In the genomic region with DNA sequence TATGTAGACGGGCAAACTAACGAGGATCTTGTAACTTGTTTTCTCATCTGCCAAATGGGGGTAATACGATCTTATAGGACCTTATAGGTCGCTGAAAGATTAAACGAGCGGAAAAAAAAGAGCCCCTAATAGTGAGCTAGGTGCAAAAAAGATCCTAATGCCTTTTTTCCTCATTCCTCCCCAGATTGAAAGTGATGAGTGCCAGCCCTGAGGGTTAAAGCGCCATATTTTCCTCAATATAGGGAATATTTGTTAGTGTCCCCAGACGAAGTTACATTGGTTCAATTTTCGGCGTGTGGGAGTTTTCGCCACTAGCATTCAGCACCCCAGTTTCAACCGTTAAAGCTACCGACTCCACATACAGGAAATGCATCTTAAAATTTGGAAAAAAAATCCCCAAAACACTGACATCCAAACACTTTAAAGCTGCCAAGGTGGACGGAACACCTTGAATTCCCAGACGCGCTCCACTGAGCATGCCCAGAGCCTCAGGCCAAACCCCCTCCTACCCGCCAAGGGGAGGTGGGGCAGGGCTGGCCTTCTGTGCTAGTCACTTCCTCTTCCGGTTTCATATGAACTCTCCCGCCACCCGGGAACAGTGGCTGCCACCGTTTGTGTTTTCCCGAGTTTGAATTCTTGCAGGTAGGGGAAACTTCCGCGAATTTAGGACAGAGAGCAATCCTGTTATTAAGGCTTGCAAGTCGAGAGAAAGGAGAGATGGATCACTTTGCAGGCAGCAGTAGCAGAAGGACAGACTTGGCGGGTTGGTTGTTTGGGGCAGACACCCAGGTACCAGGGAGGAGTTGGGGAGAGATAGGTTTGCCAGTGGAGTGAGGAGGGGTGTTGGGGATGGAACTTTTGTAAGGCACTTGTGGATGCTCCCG, we compare ENCODE assay signal across 1 cellular context.
TF ChIP-seq lines count a peak whose summit lies in the region.

PRIM2 (plus strand) TSS at position 571 of the 884 bp plus-strand sequence. CDS start 816 bp downstream, outside the sequence.

TF ChIP-seq in HEK293, 187 proteins besides CTCF, POLR2A, EP300 and RAD21 (continued from another document and continues in another):
- TF ChIP-seq, protein P1, sequence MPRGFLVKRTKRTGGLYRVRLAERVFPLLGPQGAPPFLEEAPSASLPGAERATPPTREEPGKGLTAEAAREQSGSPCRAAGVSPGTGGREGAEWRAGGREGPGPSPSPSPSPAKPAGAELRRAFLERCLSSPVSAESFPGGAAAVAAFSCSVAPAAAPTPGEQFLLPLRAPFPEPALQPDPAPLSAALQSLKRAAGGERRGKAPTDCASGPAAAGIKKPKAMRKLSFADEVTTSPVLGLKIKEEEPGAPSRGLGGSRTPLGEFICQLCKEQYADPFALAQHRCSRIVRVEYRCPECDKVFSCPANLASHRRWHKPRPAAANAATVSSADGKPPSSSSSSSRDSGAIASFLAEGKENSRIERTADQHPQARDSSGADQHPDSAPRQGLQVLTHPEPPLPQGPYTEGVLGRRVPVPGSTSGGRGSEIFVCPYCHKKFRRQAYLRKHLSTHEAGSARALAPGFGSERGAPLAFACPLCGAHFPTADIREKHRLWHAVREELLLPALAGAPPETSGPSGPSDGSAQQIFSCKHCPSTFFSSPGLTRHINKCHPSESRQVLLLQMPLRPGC (tag by site-specific recombination; IDR thresholded peaks at IDR 0.05) = no peak
- TF ChIP-seq, protein P2, sequence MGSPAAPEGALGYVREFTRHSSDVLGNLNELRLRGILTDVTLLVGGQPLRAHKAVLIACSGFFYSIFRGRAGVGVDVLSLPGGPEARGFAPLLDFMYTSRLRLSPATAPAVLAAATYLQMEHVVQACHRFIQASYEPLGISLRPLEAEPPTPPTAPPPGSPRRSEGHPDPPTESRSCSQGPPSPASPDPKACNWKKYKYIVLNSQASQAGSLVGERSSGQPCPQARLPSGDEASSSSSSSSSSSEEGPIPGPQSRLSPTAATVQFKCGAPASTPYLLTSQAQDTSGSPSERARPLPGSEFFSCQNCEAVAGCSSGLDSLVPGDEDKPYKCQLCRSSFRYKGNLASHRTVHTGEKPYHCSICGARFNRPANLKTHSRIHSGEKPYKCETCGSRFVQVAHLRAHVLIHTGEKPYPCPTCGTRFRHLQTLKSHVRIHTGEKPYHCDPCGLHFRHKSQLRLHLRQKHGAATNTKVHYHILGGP (tag by site-specific recombination; IDR thresholded peaks at IDR 0.05) = no peak
- TF ChIP-seq ZFP69B (tag by site-specific recombination; IDR thresholded peaks at IDR 0.05) = 0 out of 2 replicates have a peak, but pooled peaks have one; percentile 26
- TF ChIP-seq ZNF341 (tag by site-specific recombination; IDR thresholded peaks at IDR 0.05; ENCODE audit: low read depth) = peak; percentile 56
- no peak for TF ChIP-seq ZNF626 (tag by site-specific recombination; IDR thresholded peaks at IDR 0.05)
- peak; percentile 7; the same call in 1 of the 2 replicates for TF ChIP-seq WT1 (tag by site-specific recombination; IDR thresholded peaks at IDR 0.05)
- TF ChIP-seq ZNF211 (tag by site-specific recombination; IDR thresholded peaks at IDR 0.05; ENCODE audit: low read depth) = no peak
- TF ChIP-seq, protein P3, sequence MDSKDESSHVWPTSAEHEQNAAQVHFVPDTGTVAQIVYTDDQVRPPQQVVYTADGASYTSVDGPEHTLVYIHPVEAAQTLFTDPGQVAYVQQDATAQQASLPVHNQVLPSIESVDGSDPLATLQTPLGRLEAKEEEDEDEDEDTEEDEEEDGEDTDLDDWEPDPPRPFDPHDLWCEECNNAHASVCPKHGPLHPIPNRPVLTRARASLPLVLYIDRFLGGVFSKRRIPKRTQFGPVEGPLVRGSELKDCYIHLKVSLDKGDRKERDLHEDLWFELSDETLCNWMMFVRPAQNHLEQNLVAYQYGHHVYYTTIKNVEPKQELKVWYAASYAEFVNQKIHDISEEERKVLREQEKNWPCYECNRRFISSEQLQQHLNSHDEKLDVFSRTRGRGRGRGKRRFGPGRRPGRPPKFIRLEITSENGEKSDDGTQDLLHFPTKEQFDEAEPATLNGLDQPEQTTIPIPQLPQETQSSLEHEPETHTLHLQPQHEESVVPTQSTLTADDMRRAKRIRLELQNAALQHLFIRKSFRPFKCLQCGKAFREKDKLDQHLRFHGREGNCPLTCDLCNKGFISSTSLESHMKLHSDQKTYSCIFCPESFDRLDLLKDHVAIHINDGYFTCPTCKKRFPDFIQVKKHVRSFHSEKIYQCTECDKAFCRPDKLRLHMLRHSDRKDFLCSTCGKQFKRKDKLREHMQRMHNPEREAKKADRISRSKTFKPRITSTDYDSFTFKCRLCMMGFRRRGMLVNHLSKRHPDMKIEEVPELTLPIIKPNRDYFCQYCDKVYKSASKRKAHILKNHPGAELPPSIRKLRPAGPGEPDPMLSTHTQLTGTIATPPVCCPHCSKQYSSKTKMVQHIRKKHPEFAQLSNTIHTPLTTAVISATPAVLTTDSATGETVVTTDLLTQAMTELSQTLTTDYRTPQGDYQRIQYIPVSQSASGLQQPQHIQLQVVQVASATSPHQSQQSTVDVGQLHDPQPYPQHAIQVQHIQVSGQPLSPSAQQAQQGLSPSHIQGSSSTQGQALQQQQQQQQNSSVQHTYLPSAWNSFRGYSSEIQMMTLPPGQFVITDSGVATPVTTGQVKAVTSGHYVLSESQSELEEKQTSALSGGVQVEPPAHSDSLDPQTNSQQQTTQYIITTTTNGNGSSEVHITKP (tag by site-specific recombination; IDR thresholded peaks at IDR 0.05) = 0 out of 2 replicates have a peak, but pooled peaks have one; percentile 53
- TF ChIP-seq ZNF629 (tag by site-specific recombination; IDR thresholded peaks at IDR 0.05) = no peak
- no peak for TF ChIP-seq ZNF792 (tag by site-specific recombination; IDR thresholded peaks at IDR 0.05)
- TF ChIP-seq ZNF580 (tag by site-specific recombination; IDR thresholded peaks at IDR 0.05) = peak; percentile 97
- 0 out of 2 replicates have a peak, but pooled peaks have one; percentile 30 for TF ChIP-seq GLI4 (tag by site-specific recombination; IDR thresholded peaks at IDR 0.05)
- peak; percentile 80 for TF ChIP-seq SP3 (tag by site-specific recombination; IDR thresholded peaks at IDR 0.05)
- TF ChIP-seq, protein P4, sequence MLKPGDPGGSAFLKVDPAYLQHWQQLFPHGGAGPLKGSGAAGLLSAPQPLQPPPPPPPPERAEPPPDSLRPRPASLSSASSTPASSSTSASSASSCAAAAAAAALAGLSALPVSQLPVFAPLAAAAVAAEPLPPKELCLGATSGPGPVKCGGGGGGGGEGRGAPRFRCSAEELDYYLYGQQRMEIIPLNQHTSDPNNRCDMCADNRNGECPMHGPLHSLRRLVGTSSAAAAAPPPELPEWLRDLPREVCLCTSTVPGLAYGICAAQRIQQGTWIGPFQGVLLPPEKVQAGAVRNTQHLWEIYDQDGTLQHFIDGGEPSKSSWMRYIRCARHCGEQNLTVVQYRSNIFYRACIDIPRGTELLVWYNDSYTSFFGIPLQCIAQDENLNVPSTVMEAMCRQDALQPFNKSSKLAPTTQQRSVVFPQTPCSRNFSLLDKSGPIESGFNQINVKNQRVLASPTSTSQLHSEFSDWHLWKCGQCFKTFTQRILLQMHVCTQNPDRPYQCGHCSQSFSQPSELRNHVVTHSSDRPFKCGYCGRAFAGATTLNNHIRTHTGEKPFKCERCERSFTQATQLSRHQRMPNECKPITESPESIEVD (tag by site-specific recombination; IDR thresholded peaks at IDR 0.05) = no peak
- peak; percentile 41 for TF ChIP-seq SCRT2 (tag by site-specific recombination; IDR thresholded peaks at IDR 0.05)
- TF ChIP-seq YY1 (tag by site-specific recombination; IDR thresholded peaks at IDR 0.05) = peak; percentile 31; the same call in 1 of the 2 replicates
- peak; percentile 81 for TF ChIP-seq ZNF518A (tag by site-specific recombination; conservative IDR thresholded peaks at IDR 0.05; ENCODE audit: low read depth)
- TF ChIP-seq, protein P5, sequence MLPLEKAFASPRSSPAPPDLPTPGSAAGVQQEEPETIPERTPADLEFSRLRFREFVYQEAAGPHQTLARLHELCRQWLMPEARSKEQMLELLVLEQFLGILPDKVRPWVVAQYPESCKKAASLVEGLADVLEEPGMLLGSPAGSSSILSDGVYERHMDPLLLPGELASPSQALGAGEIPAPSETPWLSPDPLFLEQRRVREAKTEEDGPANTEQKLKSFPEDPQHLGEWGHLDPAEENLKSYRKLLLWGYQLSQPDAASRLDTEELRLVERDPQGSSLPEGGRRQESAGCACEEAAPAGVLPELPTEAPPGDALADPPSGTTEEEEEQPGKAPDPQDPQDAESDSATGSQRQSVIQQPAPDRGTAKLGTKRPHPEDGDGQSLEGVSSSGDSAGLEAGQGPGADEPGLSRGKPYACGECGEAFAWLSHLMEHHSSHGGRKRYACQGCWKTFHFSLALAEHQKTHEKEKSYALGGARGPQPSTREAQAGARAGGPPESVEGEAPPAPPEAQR (tag by site-specific recombination; IDR thresholded peaks at IDR 0.05) = no peak
- TF ChIP-seq KLF10 (tag by site-specific recombination; IDR thresholded peaks at IDR 0.05) = peak; percentile 33; the same call in 1 of the 2 replicates
- no peak for TF ChIP-seq ZSCAN16 (tag by site-specific recombination; IDR thresholded peaks at IDR 0.05)
- TF ChIP-seq RBAK (tag by site-specific recombination; IDR thresholded peaks at IDR 0.05) = no peak
- TF ChIP-seq OSR2 (tag by site-specific recombination; IDR thresholded peaks at IDR 0.05) = peak; percentile 87
- TF ChIP-seq ZBTB44 (tag by site-specific recombination; IDR thresholded peaks at IDR 0.05) = no peak
- peak; percentile 87 for TF ChIP-seq SP2 (tag by site-specific recombination; IDR thresholded peaks at IDR 0.05)
- no peak for TF ChIP-seq ZNF266 (tag by site-specific recombination; IDR thresholded peaks at IDR 0.05; ENCODE audit: low read depth)
- TF ChIP-seq ZNF558 (tag by site-specific recombination; IDR thresholded peaks at IDR 0.05) = no peak
- TF ChIP-seq, protein P6, sequence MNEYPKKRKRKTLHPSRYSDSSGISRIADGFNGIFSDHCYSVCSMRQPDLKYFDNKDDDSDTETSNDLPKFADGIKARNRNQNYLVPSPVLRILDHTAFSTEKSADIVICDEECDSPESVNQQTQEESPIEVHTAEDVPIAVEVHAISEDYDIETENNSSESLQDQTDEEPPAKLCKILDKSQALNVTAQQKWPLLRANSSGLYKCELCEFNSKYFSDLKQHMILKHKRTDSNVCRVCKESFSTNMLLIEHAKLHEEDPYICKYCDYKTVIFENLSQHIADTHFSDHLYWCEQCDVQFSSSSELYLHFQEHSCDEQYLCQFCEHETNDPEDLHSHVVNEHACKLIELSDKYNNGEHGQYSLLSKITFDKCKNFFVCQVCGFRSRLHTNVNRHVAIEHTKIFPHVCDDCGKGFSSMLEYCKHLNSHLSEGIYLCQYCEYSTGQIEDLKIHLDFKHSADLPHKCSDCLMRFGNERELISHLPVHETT (tag by site-specific recombination; IDR thresholded peaks at IDR 0.05) = no peak
- no peak for TF ChIP-seq PRDM1 (tag by site-specific recombination; IDR thresholded peaks at IDR 0.05)
- peak; percentile 36; the same call in 1 of the 2 replicates for TF ChIP-seq KLF16 (tag by site-specific recombination; IDR thresholded peaks at IDR 0.05)
- TF ChIP-seq, protein P7, sequence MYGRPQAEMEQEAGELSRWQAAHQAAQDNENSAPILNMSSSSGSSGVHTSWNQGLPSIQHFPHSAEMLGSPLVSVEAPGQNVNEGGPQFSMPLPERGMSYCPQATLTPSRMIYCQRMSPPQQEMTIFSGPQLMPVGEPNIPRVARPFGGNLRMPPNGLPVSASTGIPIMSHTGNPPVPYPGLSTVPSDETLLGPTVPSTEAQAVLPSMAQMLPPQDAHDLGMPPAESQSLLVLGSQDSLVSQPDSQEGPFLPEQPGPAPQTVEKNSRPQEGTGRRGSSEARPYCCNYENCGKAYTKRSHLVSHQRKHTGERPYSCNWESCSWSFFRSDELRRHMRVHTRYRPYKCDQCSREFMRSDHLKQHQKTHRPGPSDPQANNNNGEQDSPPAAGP (tag by site-specific recombination; IDR thresholded peaks at IDR 0.05) = peak; percentile 33; the same call in 1 of the 2 replicates
- no peak for TF ChIP-seq ZNF157 (tag by site-specific recombination; IDR thresholded peaks at IDR 0.05)
